ENCODE assay signal across 20 cellular contexts in the genomic region with DNA sequence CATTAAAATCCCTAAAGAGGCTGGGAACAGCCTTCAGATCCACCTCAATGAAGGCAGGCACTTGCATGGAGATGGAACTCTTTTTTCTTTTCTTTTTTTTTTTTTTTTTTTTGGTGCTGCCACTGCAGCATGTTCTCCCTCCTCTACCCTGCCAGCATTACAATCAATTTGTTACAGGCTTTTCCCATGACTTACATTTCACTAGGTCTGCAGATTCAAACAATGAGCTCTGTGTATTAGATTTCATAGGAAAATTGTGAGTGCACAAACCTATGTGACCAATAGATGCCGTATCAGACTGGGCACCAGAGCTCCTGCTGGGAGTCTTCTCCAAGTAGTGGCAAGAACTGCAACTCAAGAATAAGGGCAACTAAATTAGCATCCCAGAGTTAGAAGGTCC.
"Had no signal": no experiment of that assay in that cellular context is flagged by ENCODE, and none has a peak within 500 bp of the region (broad histone marks: within the 10 kb centered on the region; RNA-seq: fewer than 3 reads in every experiment).

No MANE protein-coding gene starts in this region.

- DNase-seq: nephron progenitor cell; nucleus accumbens; posterior cingulate gyrus; psoas muscle; right cardiac atrium; right lobe of liver; sigmoid colon; small intestine; stimulated activated CD4-positive, alpha-beta T cell treated with anti-CD3 and anti-CD28 coated beads, Interleukin-15, amount 100 ng/mL, for 24 hours; stimulated activated CD4-positive, alpha-beta T cell treated with anti-CD3 and anti-CD28 coated beads, Interleukin-2, amount 100 ng/mL, for 24 hours; stimulated activated CD4-positive, alpha-beta T cell treated with anti-CD3 and anti-CD28 coated beads, Interleukin-2, amount 100 ng/mL, for 48 hours; stimulated activated CD4-positive, alpha-beta T cell treated with anti-CD3 and anti-CD28 coated beads, Interleukin-4, amount 100 ng/mL, for 24 hours; stimulated activated naive B cell treated with anti-CD40 and anti-IgM and Interleukin-4, amounts not matched to agents 10 μg/mL and 1 μg/mL and 100 μg/mL, for 72 hours; stimulated activated naive CD4-positive, alpha-beta T cell treated with Interleukin-2 at 50 U/mL for 16 hours; stomach; thyroid gland; trophoblast cell; upper lobe of left lung had no signal

- ATAC-seq: natural killer cell treated with Interleukin-12 subunit alpha and Interleukin-12 subunit beta and Interleukin-15 and Interleukin-18, amount 100 ng/mL, for 72 hours; psoas muscle; right cardiac atrium; right lobe of liver; stimulated activated effector memory CD8-positive, alpha-beta T cell treated with anti-CD3 and anti-CD28 coated beads, Interleukin-12 subunit alpha, Interleukin-12 subunit beta, amount 100 ng/mL, for 72 hours; stimulated activated naive B cell treated with anti-CD40 and anti-IgM and Interleukin-4, amounts not matched to agents 10 μg/mL and 1 μg/mL and 100 μg/mL, for 72 hours had no signal
